14 cellular contexts compared by ENCODE assay signal in genomic region chr1:182955596-182956588, GRCh38. TPM values are rescaled to one million over a fixed set of nuclear protein-coding genes. Genes with fewer than 3 reads are reported as not detected.
DNase-seq lines count a peak whose midpoint lies in the region; ATAC-seq and TF ChIP-seq lines count a peak whose summit lies in the region.
"Had no signal": no experiment of that assay in that cellular context is flagged by ENCODE, and none has a peak within 500 bp of the region (broad histone marks: within the 10 kb centered on the region; RNA-seq: fewer than 3 reads in every experiment).

No MANE protein-coding gene starts in this region.

- H4K20me1 ChIP-seq in SK-N-SH (ENCODE audit: insufficient read depth) = no peaks in the 10 kb centered on the region
- H4K20me1 ChIP-seq: BLaER1 had no signal

- no peaks in the 10 kb centered on the region for H3K9me3 ChIP-seq in heart right ventricle
- no peaks in the 10 kb centered on the region for H3K9me3 ChIP-seq in SK-N-SH
- H3K9me3 ChIP-seq in upper lobe of left lung = no peaks in the 10 kb centered on the region
- H3K9me3 ChIP-seq in body of pancreas = no peaks in the 10 kb centered on the region

- peak overlapping the region; percentile 31; the same call in 1 of the 2 replicates for H3K4me2 ChIP-seq in SK-N-SH
- H3K4me2 ChIP-seq: BLaER1, hepatocyte had no signal

- TF ChIP-seq EP300 in SK-N-SH (IDR thresholded peaks at IDR 0.05; ENCODE audit: borderline replicate concordance in 1 of 2, low read depth in 1 of 2, low read length in 1 of 2) (no peak), upper lobe of left lung (IDR thresholded peaks at IDR 0.05) (no peak)

- peaks cover 0 to 14% (median 7%) of the 10 kb centered on the region in 9 donors for H3K4me1 ChIP-seq in heart right ventricle
- H3K4me1 ChIP-seq in SK-N-SH (ENCODE audit: control insufficient read depth in 1 of 2, insufficient read depth in 2 of 2, low read depth in 1 of 2, low read length in 1 of 2) = no peaks in the 10 kb centered on the region
- H3K4me1 ChIP-seq in upper lobe of left lung = peaks cover 0 to 8% (median 5%) of the 10 kb centered on the region in 4 donors
- peaks cover 11% of the 10 kb centered on the region for H3K4me1 ChIP-seq in body of pancreas
- H3K4me1 ChIP-seq: BLaER1 had no signal

- H3K9ac ChIP-seq in SK-N-SH = no peak overlapping the region
- H3K9ac ChIP-seq: BLaER1 had no signal

- POLR2A ChIA-PET in SK-N-SH (lab: Yijun Ruan, JAX) = no interaction called here

- H3F3A ChIP-seq in SK-N-SH (replicated peaks; ENCODE audit: insufficient read depth) = peaks cover 5% of the 10 kb centered on the region

- WGBS in heart right ventricle, 2 donors = 92 to 94% methylated on average over 9 of the region's 9 CpGs
- WGBS in SK-N-SH (ENCODE audit: low lambda C conversion rate) = 90% methylated on average over 3 of the region's 9 CpGs
- WGBS in upper lobe of left lung, 2 donors = 92 to 93% methylated on average over 5 to 9 of the region's 9 CpGs
- 77 to 83% methylated on average over 3 to 9 of the region's 9 CpGs for WGBS in body of pancreas, 2 donors

- TF ChIP-seq POLR2A in upper lobe of left lung (IDR thresholded peaks at IDR 0.05) (no peak), body of pancreas (IDR thresholded peaks at IDR 0.05) (no peak)

- ATAC-seq in heart right ventricle = peak in 5 of 8 donors; percentile 25 to 86 (median 37)
- ATAC-seq in Right ventricle myocardium inferior = no peak
- ATAC-seq in upper lobe of left lung (ENCODE audit: low FRiP score in 2 of 2) = peak; percentile 45 to 82
- no peak for ATAC-seq in HG03135 (IDR thresholded peaks at IDR 0.05; ENCODE audit: unreplicated experiment)
- no peak for ATAC-seq in body of pancreas
- ATAC-seq: T-helper 17 cell had no signal

- H3K4me3 ChIP-seq in heart right ventricle (no peak overlapping the region), SK-N-SH (ENCODE audit: low read depth in 2 of 2, low read length in 1 of 2) (no peak overlapping the region), fibroblast of the aortic adventitia (ENCODE audit: low read depth, low read length) (no peak overlapping the region), upper lobe of left lung (no peak overlapping the region), body of pancreas (no peak overlapping the region)
- H3K4me3 ChIP-seq: BLaER1, hepatocyte had no signal

- no peaks in the 10 kb centered on the region for H3K36me3 ChIP-seq in heart right ventricle
- no peaks in the 10 kb centered on the region for H3K36me3 ChIP-seq in SK-N-SH (replicated peaks in 1 of 2; ENCODE audit: control insufficient read depth in 1 of 2, insufficient read depth in 2 of 2, low read length in 1 of 2)
- H3K36me3 ChIP-seq in upper lobe of left lung = no peaks in the 10 kb centered on the region
- no peaks in the 10 kb centered on the region for H3K36me3 ChIP-seq in body of pancreas (replicated peaks in 1 of 2; ENCODE audit: insufficient read depth in 1 of 2, low read depth in 2 of 2)
- H3K36me3 ChIP-seq: BLaER1 had no signal

- DNase-seq in heart right ventricle = no peak
- DNase-seq in Right ventricle myocardium inferior (ENCODE audit: missing footprints) = no peak
- DNase-seq in SK-N-SH = no peak
- DNase-seq in fibroblast of the aortic adventitia (ENCODE audit: low read depth) = peak; percentile 93
- DNase-seq in upper lobe of left lung = no peak
- DNase-seq in NCI-H2081 (lab: John Stamatoyannopoulos, UW) = no peak
- no peak for DNase-seq in body of pancreas
- DNase-seq: activated naive CD4-positive, alpha-beta T cell treated with anti-CD3 and anti-CD28 coated beads for 36 hours; NCI-H1105 treated with DMSO at 0.1 percent for 48 hours; T-helper 17 cell had no signal

- H3K9me2 ChIP-seq in SK-N-SH = no peaks in the 10 kb centered on the region

- no peak for TF ChIP-seq RAD21 in SK-N-SH (IDR thresholded peaks at IDR 0.05; ENCODE audit: low read length)

- peaks cover 3 to 28% (median 17%) of the 10 kb centered on the region in 7 donors for H3K27me3 ChIP-seq in heart right ventricle
- no peaks in the 10 kb centered on the region for H3K27me3 ChIP-seq in SK-N-SH (ENCODE audit: insufficient read depth)
- H3K27me3 ChIP-seq in upper lobe of left lung = peaks cover 0 to 11% (median 7%) of the 10 kb centered on the region in 4 donors
- peaks cover 0 to 11% of the 10 kb centered on the region in 2 donors for H3K27me3 ChIP-seq in body of pancreas
- H3K27me3 ChIP-seq: BLaER1, hepatocyte had no signal

- CTCF ChIA-PET in SK-N-SH (lab: Yijun Ruan, JAX) = interaction anchor here (1.7 kb wide), 1 partner anchor 272 kb away, joined by 4 read pairs; no protein-coding TSS in a partner anchor

- no peak for TF ChIP-seq CTCF in heart right ventricle (IDR thresholded peaks at IDR 0.05)
- TF ChIP-seq CTCF in SK-N-SH (IDR thresholded peaks at IDR 0.05) = no peak
- TF ChIP-seq CTCF in fibroblast of the aortic adventitia (IDR thresholded peaks at IDR 0.05; ENCODE audit: insufficient read depth, low read length) = no peak
- TF ChIP-seq CTCF in upper lobe of left lung (IDR thresholded peaks at IDR 0.05) = no peak
- no peak for TF ChIP-seq CTCF in body of pancreas (IDR thresholded peaks at IDR 0.05)

- intact Hi-C loops in heart right ventricle (cut with DNase I) (loop anchor here in 2 of 10 donors (5.0 to 10.0 kb wide), 2 partner anchors 361 to 369 kb away; no protein-coding TSS in a partner anchor), Right ventricle myocardium inferior (cut with DNase I) (no loop called here), body of pancreas (cut with DNase I) (loop anchor here (10.0 kb wide), 1 partner anchor 279 kb away; no protein-coding TSS in a partner anchor)

- H2AFZ ChIP-seq in SK-N-SH (ENCODE audit: low read depth) = no peak overlapping the region
- H2AFZ ChIP-seq: hepatocyte had no signal

- H3K79me2 ChIP-seq in SK-N-SH (ENCODE audit: insufficient read depth) = no peaks in the 10 kb centered on the region
- H3K79me2 ChIP-seq: hepatocyte had no signal

- H3K27ac ChIP-seq in heart right ventricle (no peak overlapping the region), SK-N-SH (ENCODE audit: low read depth in 2 of 2, low read length in 1 of 2) (peak overlapping the region in 1 of 2 experiments; percentile 66; a peak in 2 of 4 replicates), upper lobe of left lung (no peak overlapping the region), body of pancreas (no peak overlapping the region)
- H3K27ac ChIP-seq: BLaER1, hepatocyte had no signal

TF ChIP-seq in SK-N-SH, 30 proteins besides CTCF, POLR2A, EP300 and RAD21:
- TF ChIP-seq, protein P1, sequence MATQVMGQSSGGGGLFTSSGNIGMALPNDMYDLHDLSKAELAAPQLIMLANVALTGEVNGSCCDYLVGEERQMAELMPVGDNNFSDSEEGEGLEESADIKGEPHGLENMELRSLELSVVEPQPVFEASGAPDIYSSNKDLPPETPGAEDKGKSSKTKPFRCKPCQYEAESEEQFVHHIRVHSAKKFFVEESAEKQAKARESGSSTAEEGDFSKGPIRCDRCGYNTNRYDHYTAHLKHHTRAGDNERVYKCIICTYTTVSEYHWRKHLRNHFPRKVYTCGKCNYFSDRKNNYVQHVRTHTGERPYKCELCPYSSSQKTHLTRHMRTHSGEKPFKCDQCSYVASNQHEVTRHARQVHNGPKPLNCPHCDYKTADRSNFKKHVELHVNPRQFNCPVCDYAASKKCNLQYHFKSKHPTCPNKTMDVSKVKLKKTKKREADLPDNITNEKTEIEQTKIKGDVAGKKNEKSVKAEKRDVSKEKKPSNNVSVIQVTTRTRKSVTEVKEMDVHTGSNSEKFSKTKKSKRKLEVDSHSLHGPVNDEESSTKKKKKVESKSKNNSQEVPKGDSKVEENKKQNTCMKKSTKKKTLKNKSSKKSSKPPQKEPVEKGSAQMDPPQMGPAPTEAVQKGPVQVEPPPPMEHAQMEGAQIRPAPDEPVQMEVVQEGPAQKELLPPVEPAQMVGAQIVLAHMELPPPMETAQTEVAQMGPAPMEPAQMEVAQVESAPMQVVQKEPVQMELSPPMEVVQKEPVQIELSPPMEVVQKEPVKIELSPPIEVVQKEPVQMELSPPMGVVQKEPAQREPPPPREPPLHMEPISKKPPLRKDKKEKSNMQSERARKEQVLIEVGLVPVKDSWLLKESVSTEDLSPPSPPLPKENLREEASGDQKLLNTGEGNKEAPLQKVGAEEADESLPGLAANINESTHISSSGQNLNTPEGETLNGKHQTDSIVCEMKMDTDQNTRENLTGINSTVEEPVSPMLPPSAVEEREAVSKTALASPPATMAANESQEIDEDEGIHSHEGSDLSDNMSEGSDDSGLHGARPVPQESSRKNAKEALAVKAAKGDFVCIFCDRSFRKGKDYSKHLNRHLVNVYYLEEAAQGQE (IDR thresholded peaks at IDR 0.05; ENCODE audit: low read depth, low read length) = no peak
- TF ChIP-seq POLR2AphosphoS5 (IDR thresholded peaks at IDR 0.05; ENCODE audit: low read depth, low read length) (no peak), JUND (IDR thresholded peaks at IDR 0.05) (peak; percentile 34; the same call in 1 of the 2 replicates), FOSL2 (IDR thresholded peaks at IDR 0.05; ENCODE audit: borderline replicate concordance, low read depth) (peak; percentile 59; the same call in 1 of the 2 replicates), MXI1 (IDR thresholded peaks at IDR 0.05; ENCODE audit: low read depth, low read length) (no peak), TCF12 (IDR thresholded peaks at IDR 0.05) (peak; percentile 48; the same call in 1 of the 2 replicates), RCOR1 (IDR thresholded peaks at IDR 0.05; ENCODE audit: low read length) (no peak)

RNA-seq across cellular contexts. Expression of gene SHCBP1L, which starts 2.9 kb away (rescaled TPM):
- total RNA-seq in heart right ventricle (not detected), Right ventricle myocardium inferior (not detected), fibroblast of the aortic adventitia (ENCODE audit: low replicate concordance) (0.98 TPM in 1 of 2 replicates, not detected in the other), upper lobe of left lung (not detected), body of pancreas (not detected)
- polyA plus RNA-seq in heart right ventricle (under 1 TPM in 1 of 2 donors, not detected in 1; 0.09 TPM), SK-N-SH (2012; rRNA removed) (not detected in 2 replicates)
- not detected in 2 replicates for polyA plus RNA-seq in SK-N-SH (2012; cell fraction: cytosol; rRNA removed)
- not detected in 2 replicates for polyA plus RNA-seq in SK-N-SH (2012; cell fraction: nucleus; rRNA removed)
- total RNA-seq: activated naive CD4-positive, alpha-beta T cell treated with anti-CD3 and anti-CD28 coated beads for 36 hours; hepatocyte; T-helper 17 cell had no signal
- polyA plus RNA-seq: hepatocyte, neural cell had no signal

Comparison
In these comparisons a context has a peak if more than half of its experiments do, and no peak if none do; other contexts are left out.
1. ATAC-seq: peak in heart right ventricle (5 of 8) and upper lobe of left lung (2 of 2); none in Right ventricle myocardium inferior (single experiment), HG03135 (single experiment) and body of pancreas (single experiment).